Comparison of ENCODE assay signal across 18 cellular contexts in genomic region chr20:50634191-50634590, GRCh38. TPM values are rescaled to one million over a fixed set of nuclear protein-coding genes. Genes with fewer than 3 reads are reported as not detected.
DNase-seq lines count a peak whose midpoint lies in the region; ATAC-seq, FAIRE-seq and TF ChIP-seq lines count a peak whose summit lies in the region.
"Had no signal": no experiment of that assay in that cellular context is flagged by ENCODE, and none has a peak within 500 bp of the region (broad histone marks: within the 10 kb centered on the region; RNA-seq: fewer than 3 reads in every experiment).

No MANE protein-coding gene starts in this region.

- H3K4me1 Mint-ChIP-seq in mesothelial cell of epicardium = peaks cover 32% of the 10 kb centered on the region
- H3K4me1 Mint-ChIP-seq in CD8-positive, alpha-beta T cell (ENCODE audit: low read depth) = no peaks in the 10 kb centered on the region

- peaks cover 36% of the 10 kb centered on the region for H4K20me1 ChIP-seq in K562 (replicated peaks; ENCODE audit: control insufficient read depth, insufficient read depth, low read length)

- no peak for TF ChIP-seq EP300 in K562 (IDR thresholded peaks at IDR 0.05; ENCODE audit: low read length)

- H3K4me2 ChIP-seq in K562 (ENCODE audit: insufficient read depth, low read length) = no peak overlapping the region

- no peaks in the 10 kb centered on the region for H3K9me3 ChIP-seq in left ventricle myocardium inferior (replicated peaks)
- H3K9me3 ChIP-seq in heart left ventricle = no peaks in the 10 kb centered on the region
- H3K9me3 ChIP-seq in K562 (replicated peaks; ENCODE audit: control insufficient read depth, insufficient read depth, low read depth, low read length) = no peaks in the 10 kb centered on the region
- no peaks in the 10 kb centered on the region for H3K9me3 ChIP-seq in CD8-positive, alpha-beta T cell (ENCODE audit: low read length)
- H3K9me3 ChIP-seq: BE2C had no signal

- POLR2A ChIA-PET in K562 (lab: Yijun Ruan, JAX) = interaction anchor here (0.7 kb wide), 1 partner anchor 8 kb away, joined by 5 read pairs; no protein-coding TSS in a partner anchor
- POLR2A ChIA-PET in CD8-positive, alpha-beta T cell (lab: Charles Lee) = no interaction called here

- no peak for TF ChIP-seq CTCF in left ventricle myocardium inferior (IDR thresholded peaks at IDR 0.05; ENCODE audit: borderline replicate concordance)
- no peak for TF ChIP-seq CTCF in heart left ventricle (IDR thresholded peaks at IDR 0.05)
- TF ChIP-seq CTCF in K562 (IDR thresholded peaks at IDR 0.05 in 2 of 3, conservative IDR thresholded peaks at IDR 0.05 in 1 of 3; ENCODE audit: insufficient read depth in 2 of 3, low read depth in 1 of 3, low read length in 3 of 3) = no peak
- TF ChIP-seq CTCF in mesothelial cell of epicardium (IDR thresholded peaks at IDR 0.05; ENCODE audit: unreplicated experiment) = no peak
- TF ChIP-seq CTCF in CD8-positive, alpha-beta T cell (IDR thresholded peaks at IDR 0.05) = no peak

- H3K27ac ChIP-seq in left ventricle myocardium inferior (replicated peaks) (peak overlapping the region; percentile 74), heart left ventricle (no peak overlapping the region), K562 (ENCODE audit: extremely low read depth, low read depth, low read length) (no peak overlapping the region)
- H3K27ac ChIP-seq in CD8-positive, alpha-beta T cell (ENCODE audit: low read depth, low read length) = no peak overlapping the region
- H3K27ac ChIP-seq: C4-2B had no signal

- no peaks in the 10 kb centered on the region for H3K27me3 Mint-ChIP-seq in mesothelial cell of epicardium (ENCODE audit: low read depth)
- peaks cover 2% of the 10 kb centered on the region for H3K27me3 Mint-ChIP-seq in CD8-positive, alpha-beta T cell (ENCODE audit: low read depth)

- no peaks in the 10 kb centered on the region for H3K9me1 ChIP-seq in K562 (ENCODE audit: control insufficient read depth, insufficient read depth, low read length)

- H3K9me3 Mint-ChIP-seq in mesothelial cell of epicardium = no peaks in the 10 kb centered on the region
- H3K9me3 Mint-ChIP-seq in CD8-positive, alpha-beta T cell = no peaks in the 10 kb centered on the region
- H3K9me3 Mint-ChIP-seq: CD4-positive, alpha-beta memory T cell had no signal

- intact Hi-C loops in left ventricle myocardium inferior (cut with micrococcal nuclease) = no loop called here
- intact Hi-C loops in heart left ventricle (cut with DNase I) = loop anchor here in 1 of 10 donors (10.0 kb wide), 1 partner anchor 111 kb away; no protein-coding TSS in a partner anchor
- intact Hi-C loops in K562 (cut with micrococcal nuclease) = no loop called here
- intact Hi-C loops in CD8-positive, alpha-beta T cell (cut with DNase I, micrococcal nuclease) = no loop called here

- peak overlapping the region; percentile 55 for H3K27ac Mint-ChIP-seq in mesothelial cell of epicardium
- no peak overlapping the region for H3K27ac Mint-ChIP-seq in CD8-positive, alpha-beta T cell
- H3K27ac Mint-ChIP-seq: CD4-positive, alpha-beta memory T cell had no signal

- 77 to 85% (median 81%) methylated on average over 6 of the region's 6 CpGs for WGBS in heart left ventricle, 4 donors
- 69% methylated on average over 6 of the region's 6 CpGs for WGBS in K562 (ENCODE audit: insufficient coverage, low coverage, missing lambda C conversion rate)

- H3K4me1 ChIP-seq in left ventricle myocardium inferior (peaks cover 43% of the 10 kb centered on the region), heart left ventricle (peaks cover 0 to 34% (median 16%) of the 10 kb centered on the region in 12 donors), K562 (replicated peaks in 1 of 2; ENCODE audit: control insufficient read depth in 2 of 2, insufficient read depth in 2 of 2, low read length in 2 of 2) (peaks cover 23 to 45% of the 10 kb centered on the region in 2 experiments)
- no peaks in the 10 kb centered on the region for H3K4me1 ChIP-seq in CD8-positive, alpha-beta T cell (ENCODE audit: insufficient read depth, low read length)

- TF ChIP-seq POLR2A in heart left ventricle (IDR thresholded peaks at IDR 0.05) (no peak), K562 (conservative IDR thresholded peaks at IDR 0.05) (no peak)

- peaks cover 63% of the 10 kb centered on the region for H3K79me2 ChIP-seq in K562 (ENCODE audit: control insufficient read depth, insufficient read depth, low read length)

- ATAC-seq in heart left ventricle (no peak), K562 (no peak), GM18873 (IDR thresholded peaks at IDR 0.05; ENCODE audit: low FRiP score, unreplicated experiment) (no peak)
- ATAC-seq in CD8-positive, alpha-beta T cell = no peak

- H3K36me3 ChIP-seq in left ventricle myocardium inferior = no peaks in the 10 kb centered on the region
- H3K36me3 ChIP-seq in heart left ventricle = no peaks in the 10 kb centered on the region
- H3K36me3 ChIP-seq in K562 (ENCODE audit: control insufficient read depth, insufficient read depth, low read length) = peaks cover 29% of the 10 kb centered on the region; the same call in 1 of the 3 replicates
- H3K36me3 ChIP-seq in CD8-positive, alpha-beta T cell (ENCODE audit: insufficient read depth, low read length) = no peaks in the 10 kb centered on the region
- H3K36me3 ChIP-seq: BE2C had no signal

- no peaks in the 10 kb centered on the region for H3K36me3 Mint-ChIP-seq in mesothelial cell of epicardium
- H3K36me3 Mint-ChIP-seq in CD8-positive, alpha-beta T cell = no peaks in the 10 kb centered on the region
- H3K36me3 Mint-ChIP-seq: CD4-positive, alpha-beta memory T cell had no signal

- H2AFZ ChIP-seq in K562 (ENCODE audit: low read depth, low read length) = no peak overlapping the region

- BruUV-seq in K562 (replicated peaks; lab: Mats Ljungman, UMichigan) = no TSS peak

- no peak for FAIRE-seq in K562 (lab: Jason Lieb, UNC)
- FAIRE-seq: GM12892, H1 had no signal

- TF ChIP-seq RAD21 in K562 (CRISPR knock-in tag; conservative IDR thresholded peaks at IDR 0.05 in 1 of 2, IDR thresholded peaks at IDR 0.05 in 1 of 2) = no peak

- H3K27me3 ChIP-seq in left ventricle myocardium inferior (ENCODE audit: low read depth) = no peaks in the 10 kb centered on the region
- no peaks in the 10 kb centered on the region for H3K27me3 ChIP-seq in heart left ventricle
- H3K27me3 ChIP-seq in K562 (ENCODE audit: control insufficient read depth in 2 of 2, insufficient read depth in 2 of 2, low read length in 2 of 2) = no peaks in the 10 kb centered on the region
- no peaks in the 10 kb centered on the region for H3K27me3 ChIP-seq in CD8-positive, alpha-beta T cell (ENCODE audit: insufficient read depth, low read length)
- H3K27me3 ChIP-seq: BE2C had no signal

- CTCF ChIA-PET in K562 (lab: Yijun Ruan, JAX; ENCODE audit: low intra/inter-chr PET ratio) = no interaction called here
- CTCF ChIA-PET in CD8-positive, alpha-beta T cell (lab: Charles Lee) = interaction anchor here (0.6 to 1.1 kb wide), 2 partner anchors 13 to 131 kb away, joined by 3 read pairs; no protein-coding TSS in a partner anchor

- H3K9ac ChIP-seq in K562 (ENCODE audit: insufficient read depth in 1 of 2, low read depth in 2 of 2, low read length in 2 of 2) = no peak overlapping the region; a peak in 1 of 4 replicates

- H3K4me3 ChIP-seq in left ventricle myocardium inferior = no peak overlapping the region
- no peak overlapping the region for H3K4me3 ChIP-seq in heart left ventricle
- no peak overlapping the region for H3K4me3 ChIP-seq in K562
- H3K4me3 ChIP-seq in CD8-positive, alpha-beta T cell (ENCODE audit: low read depth, low read length) = no peak overlapping the region

- no peak overlapping the region for H3K4me3 Mint-ChIP-seq in mesothelial cell of epicardium
- no peak overlapping the region for H3K4me3 Mint-ChIP-seq in CD8-positive, alpha-beta T cell
- H3K4me3 Mint-ChIP-seq: CD4-positive, alpha-beta memory T cell had no signal

- DNase-seq in left ventricle myocardium inferior = no peak
- no peak for DNase-seq in heart left ventricle
- no peak for DNase-seq in K562 (ENCODE audit: extremely low read depth in 1 of 4, low spot score in 3 of 4)
- no peak for DNase-seq in mesothelial cell of epicardium (ENCODE audit: low spot score in 2 of 2, unreplicated experiment in 2 of 2)
- DNase-seq in activated effector memory CD4-positive, alpha-beta T cell treated with Interleukin-2 at 50 U/mL for 16 hours = no peak
- no peak for DNase-seq in stimulated activated CD4-positive, alpha-beta T cell treated with anti-CD3 and anti-CD28 coated beads, Interleukin-4, amount 100 ng/mL, for 4 hours
- DNase-seq in CD8-positive, alpha-beta T cell = no peak
- DNase-seq: BE2C; CD4-positive, alpha-beta memory T cell; COR-L47; DND-41; GDM1; HCEC 1CT had no signal

- in situ Hi-C loops in K562 (cut with MboI) = no loop called here

TF ChIP-seq in K562, 482 proteins besides CTCF, POLR2A, EP300 and RAD21:
- no peak for TF ChIP-seq JUND (IDR thresholded peaks at IDR 0.05; ENCODE audit: borderline replicate concordance, low read depth, low read length)
- TF ChIP-seq JUND (tag; IDR thresholded peaks at IDR 0.05; ENCODE audit: borderline replicate concordance, low read depth, low read length) = no peak
- TF ChIP-seq ZNF830 (CRISPR knock-in tag; IDR thresholded peaks at IDR 0.05) = no peak
- no peak for TF ChIP-seq JUNB (CRISPR knock-in tag; conservative IDR thresholded peaks at IDR 0.05)
- TF ChIP-seq ZFP36 (IDR thresholded peaks at IDR 0.05; ENCODE audit: low read depth, low read length, partially characterized antibody) = peak; percentile 68
TF ChIP-seq in K562: peak in this region for 1.

RNA-seq across cellular contexts. Expression of gene RIPOR3, which starts 57.2 kb away (rescaled TPM):
- total RNA-seq in left ventricle myocardium inferior = 6.5 TPM
- 10 to 100 TPM in 2 of 9 donors, 1 to 10 TPM in 7; 2.4 to 10.4 (median 4.9) TPM for total RNA-seq in heart left ventricle
- polyA plus RNA-seq in heart left ventricle = 10 to 100 TPM in 1 of 2 donors, 1 to 10 TPM in 1; 3.0 to 20.7 TPM
- total RNA-seq in K562 (2011; cell fraction: chromatin; rRNA removed; ENCODE audit: low replicate concordance) = 220 and 451 TPM in 2 replicates
- total RNA-seq in K562 (2011; cell fraction: nucleolus; rRNA removed) = 258 and 278 TPM in 2 replicates
- 187 and 217 TPM in 2 replicates for total RNA-seq in K562 (2011; cell fraction: nucleoplasm; rRNA removed)
- 22.3 and 28.3 TPM in 2 replicates for total RNA-seq in K562 (2014; rRNA removed)
- total RNA-seq in K562 (2014; rRNA removed; fragmentation: Illumina TruSeq; extraction: Trizol) = 9.2 and 15.5 TPM in 2 replicates
- 12.8 and 13.3 TPM in 2 replicates for total RNA-seq in K562 (2015; rRNA removed; fragmentation: Illumina TruSeq; extraction: Trizol)
- 43.3 and 46.1 TPM in 2 replicates for total RNA-seq in K562 (2021)
- polyA plus RNA-seq in K562 (2011; rRNA removed) = 48.8 and 65.1 TPM in 2 replicates
- 23.4 and 24.4 TPM in 2 replicates for polyA plus RNA-seq in K562 (2011; cell fraction: cytosol; rRNA removed)
- 468 and 642 TPM in 2 replicates for polyA plus RNA-seq in K562 (2011; cell fraction: nucleus; rRNA removed)
- polyA plus RNA-seq in K562 (2012) = 23.3 and 29.2 TPM in 2 replicates
- polyA plus RNA-seq in K562 (2014; fragmentation: Illumina TruSeq; extraction: Trizol) = 21.4 and 23.4 TPM in 2 replicates
- 1 to 10 TPM; 3.3 to 3.8 TPM for polyA plus RNA-seq in K562 (2014; fragmentation: Nextera tagmentation; extraction: Ambion mirVana)
- 62.7 and 66.4 TPM in 2 replicates for polyA plus RNA-seq in K562 (2014; rRNA removed)
- 12.5 and 15.4 TPM in 2 replicates for polyA minus RNA-seq in K562 (2011; rRNA and poly(A)+ RNA removed)
- polyA minus RNA-seq in K562 (2011; cell fraction: cytosol; rRNA and poly(A)+ RNA removed) = 15.8 and 20.2 TPM in 2 replicates
- polyA minus RNA-seq in K562 (2011; cell fraction: nucleus; rRNA and poly(A)+ RNA removed) = 65.3 and 73.8 TPM in 2 replicates
- 18.8 to 20.0 TPM (median 19.2 TPM) in 3 replicates for total RNA-seq in mesothelial cell of epicardium
- total RNA-seq in CD8-positive, alpha-beta T cell = not detected
- total RNA-seq: A172; CD4-positive, alpha-beta memory T cell had no signal
